Comparison of ENCODE assay signal across 21 cellular contexts in genomic region chr12:54246011-54246641, GRCh38. TPM values are rescaled to one million over a fixed set of nuclear protein-coding genes. Genes with fewer than 3 reads are reported as not detected.
"Had no signal": no experiment of that assay in that cellular context is flagged by ENCODE, and none has a peak within 500 bp of the region (broad histone marks: within the 10 kb centered on the region; RNA-seq: fewer than 3 reads in every experiment).

No MANE protein-coding gene starts in this region.

- H3K36me3 ChIP-seq: ovary had no signal

- H3K27me3 ChIP-seq: body of pancreas, dorsolateral prefrontal cortex, neutrophil, ovary, upper lobe of left lung, vagina had no signal

- H3K4me1 ChIP-seq: body of pancreas, upper lobe of left lung, vagina had no signal

- ATAC-seq: activated naive CD4-positive, alpha-beta T cell treated with anti-CD3 and anti-CD28 coated beads, Interleukin-2, amount 50 U/mL, for 72 hours; activated T-cell treated with anti-CD3 and anti-CD28 coated beads, Interleukin-2, amount 50 U/mL, for 72 hours; body of pancreas; natural killer cell treated with Interleukin-12 subunit alpha and Interleukin-12 subunit beta and Interleukin-15 and Interleukin-18, amount 100 ng/mL, for 72 hours; stimulated activated effector memory CD8-positive, alpha-beta T cell treated with anti-CD3 and anti-CD28 coated beads, Interleukin-12 subunit alpha, Interleukin-12 subunit beta, amount 100 ng/mL, for 72 hours had no signal

- H3K9me3 ChIP-seq: body of pancreas, neutrophil, ovary, upper lobe of left lung, vagina had no signal

- H3K4me3 ChIP-seq: body of pancreas, coronary artery, dorsolateral prefrontal cortex, ovary, upper lobe of left lung, vagina had no signal

- DNase-seq: activated B cell treated with CpG ODN at 0.5 μM for 24 hours; activated CD4-positive, alpha-beta T cell treated with anti-CD3 and anti-CD28 coated beads, Interleukin-2, amount 50 U/mL, for 1 hour; activated naive CD4-positive, alpha-beta T cell; activated T-cell treated with anti-CD3 and anti-CD28 coated beads for 4 hours; activated T-cell treated with anti-CD3 and anti-CD28 coated beads, Interleukin-2, amount 50 U/mL, for 72 hours; aorta; body of pancreas; dorsolateral prefrontal cortex; effector memory CD4-positive, alpha-beta T cell; erythroblast; ovary; stimulated activated CD4-positive, alpha-beta T cell treated with anti-CD3 and anti-CD28 coated beads, Interleukin-12 subunit alpha, Interleukin-12 subunit beta, amount 100 ng/mL, for 4 hours; stimulated activated CD4-positive, alpha-beta T cell treated with anti-CD3 and anti-CD28 coated beads, Interleukin-4, amount 100 ng/mL, for 24 hours; T-helper 1 cell; upper lobe of left lung had no signal

- H3K27ac ChIP-seq: body of pancreas, coronary artery, dorsolateral prefrontal cortex, neutrophil, ovary, upper lobe of left lung, vagina had no signal

RNA-seq across cellular contexts. Expression of gene NFE2, which starts 54.7 kb away (rescaled TPM):
- total RNA-seq: activated B cell treated with CpG ODN at 0.5 μM for 24 hours, vagina had no signal
